ENCODE assay signal across 9 cellular contexts in genomic region chr11:17206448-17206847, GRCh38. TPM values are rescaled to one million over a fixed set of nuclear protein-coding genes. Genes with fewer than 3 reads are reported as not detected.
DNase-seq lines count a peak whose midpoint lies in the region; ATAC-seq and TF ChIP-seq lines count a peak whose summit lies in the region.
"Had no signal": no experiment of that assay in that cellular context is flagged by ENCODE, and none has a peak within 500 bp of the region (broad histone marks: within the 10 kb centered on the region; RNA-seq: fewer than 3 reads in every experiment).

No MANE protein-coding gene starts in this region.

- intact Hi-C loops in Calu3 (cut with micrococcal nuclease; ENCODE audit: unreplicated experiment): loop anchor here (5.0 to 10.0 kb wide), 2 partner anchors 44 to 92 kb away; no protein-coding TSS in a partner anchor
- intact Hi-C loops in PC-3 (cut with micrococcal nuclease): loop anchor here (5.0 to 10.0 kb wide), 3 partner anchors 59 to 262 kb away; partner anchors contain the start of gene RPS13

- WGBS in tibial nerve, 2 donors: 66% methylated on average over 3 of the region's 3 CpGs

- H3K4me2 ChIP-seq in PC-3 (ENCODE audit: low read length) (peak overlapping the region; percentile 94), parathyroid adenoma (ENCODE audit: low read length) (peak overlapping the region; percentile 98)

- CTCF ChIA-PET in Calu3 (lab: Charles Lee): no interaction called here
- CTCF ChIA-PET in PC-3 (lab: Charles Lee): no interaction called here

- 0 out of 2 replicates have a peak, but pooled peaks cover 6% of the 10 kb centered on the region for H4K20me1 ChIP-seq in PC-3 (ENCODE audit: low read length)

- no peak for ATAC-seq in PC-3

- H3K9me3 Mint-ChIP-seq in Calu3 (ENCODE audit: low read depth, unreplicated experiment): no peaks in the 10 kb centered on the region

- H2AFZ ChIP-seq in PC-3 (ENCODE audit: low read length) (peak overlapping the region; percentile 98; the same call in 1 of the 2 replicates), parathyroid adenoma (no peak overlapping the region)

- H3K27ac ChIP-seq in PC-3 (ENCODE audit: low read length) (no peak overlapping the region), parathyroid adenoma (peak overlapping the region; percentile 95), tibial nerve (peak overlapping the region in 2 of 4 donors; percentile 96 to 98)

- no peaks in the 10 kb centered on the region for H3F3A ChIP-seq in PC-3 (ENCODE audit: low read length, unreplicated experiment)

- H3K36me3 ChIP-seq in PC-3 (ENCODE audit: low read depth, low read length) (peaks cover 6% of the 10 kb centered on the region; the same call in 1 of the 2 replicates), parathyroid adenoma (ENCODE audit: control insufficient read depth, insufficient read depth, low read length) (no peaks in the 10 kb centered on the region), tibial nerve (no peaks in the 10 kb centered on the region)

- H3K9ac ChIP-seq in PC-3 (ENCODE audit: low read length): peak overlapping the region; percentile 95
- no peak overlapping the region for H3K9ac ChIP-seq in parathyroid adenoma

- H3K79me2 ChIP-seq in PC-3 (ENCODE audit: low read length) (peaks cover 70% of the 10 kb centered on the region), parathyroid adenoma (peaks cover 17% of the 10 kb centered on the region)

- peak overlapping the region; percentile 79 for H3K27ac Mint-ChIP-seq in Calu3 (ENCODE audit: unreplicated experiment)

- H3K36me3 Mint-ChIP-seq in Calu3 (ENCODE audit: insufficient read depth, unreplicated experiment): peaks cover 51% of the 10 kb centered on the region

- BruUV-seq in Calu3 (replicated peaks; lab: Mats Ljungman, UMichigan): no TSS peak
- TSS peak; percentile 51 for BruUV-seq in PC-3 (replicated peaks; lab: Mats Ljungman, UMichigan)

- H3K9me3 ChIP-seq in PC-3 (ENCODE audit: low read length) (no peaks in the 10 kb centered on the region), parathyroid adenoma (ENCODE audit: control insufficient read depth, low read length) (no peaks in the 10 kb centered on the region), tibial nerve (no peaks in the 10 kb centered on the region)

- H3K4me1 Mint-ChIP-seq in Calu3 (ENCODE audit: low read depth, unreplicated experiment): peaks cover 17% of the 10 kb centered on the region

- peak overlapping the region; percentile 92 for H3K4me3 Mint-ChIP-seq in Calu3 (ENCODE audit: low read depth, unreplicated experiment)

- H3K4me1 ChIP-seq in PC-3 (ENCODE audit: insufficient read depth, low read length) (peaks cover 16% of the 10 kb centered on the region), parathyroid adenoma (peaks cover 7% of the 10 kb centered on the region), tibial nerve (peaks cover 0 to 32% (median 7%) of the 10 kb centered on the region in 4 donors)

- no peak for TF ChIP-seq POLR2A in tibial nerve (IDR thresholded peaks at IDR 0.05)

- no peak for TF ChIP-seq EP300 in tibial nerve (IDR thresholded peaks at IDR 0.05)

- no peaks in the 10 kb centered on the region for H3K27me3 Mint-ChIP-seq in Calu3 (ENCODE audit: unreplicated experiment)

- TF ChIP-seq CTCF in Calu3 (IDR thresholded peaks at IDR 0.05; ENCODE audit: unreplicated experiment) (no peak), PC-3 (conservative IDR thresholded peaks at IDR 0.05; ENCODE audit: low read depth, low read length) (no peak), epithelial cell of proximal tubule (conservative IDR thresholded peaks at IDR 0.05; ENCODE audit: low read depth, low read length) (no peak), parathyroid adenoma (IDR thresholded peaks at IDR 0.05) (no peak), tibial nerve (IDR thresholded peaks at IDR 0.05) (no peak)

- no peak for DNase-seq in Calu3
- DNase-seq in PC-3: no peak
- DNase-seq in epithelial cell of proximal tubule (ENCODE audit: low read depth): no peak
- DNase-seq in tibial nerve (ENCODE audit: low spot score in 2 of 2): no peak
- no peak for DNase-seq in NCI-H1105 (lab: John Stamatoyannopoulos, UW)
- DNase-seq in NCI-H1436 (lab: John Stamatoyannopoulos, UW): no peak
- no peak for DNase-seq in stimulated activated CD4-positive, alpha-beta T cell treated with anti-CD3 and anti-CD28 coated beads, Interleukin-4, amount 100 ng/mL, for 1 hour
- DNase-seq: NCI-H2029 treated with DMSO at 0.1 percent for 48 hours had no signal

- H3K27me3 ChIP-seq in PC-3 (ENCODE audit: low read length) (no peaks in the 10 kb centered on the region), parathyroid adenoma (ENCODE audit: control insufficient read depth, insufficient read depth, low read length) (no peaks in the 10 kb centered on the region), tibial nerve (no peaks in the 10 kb centered on the region)

- POLR2A ChIA-PET in PC-3 (lab: Charles Lee; ENCODE audit: unreplicated experiment): no interaction called here

- no peaks in the 10 kb centered on the region for H3K9me2 ChIP-seq in PC-3 (replicated peaks; ENCODE audit: low read length)

- H3K4me3 ChIP-seq in PC-3 (ENCODE audit: low read length): peak overlapping the region; percentile 79
- peak overlapping the region; percentile 95 for H3K4me3 ChIP-seq in epithelial cell of proximal tubule (ENCODE audit: low read depth, low read length)
- H3K4me3 ChIP-seq in parathyroid adenoma (ENCODE audit: low read depth, low read length): peak overlapping the region; percentile 88
- peak overlapping the region in 2 of 4 donors; percentile 83 to 97 for H3K4me3 ChIP-seq in tibial nerve

RNA-seq across cellular contexts. Expression of gene PIK3C2A, which starts 1.3 kb away (rescaled TPM):
- total RNA-seq in Calu3 (2022) (70.2 and 75.9 TPM in 2 replicates), PC-3 (2014; rRNA removed) (30.1 and 35.0 TPM in 2 replicates), epithelial cell of proximal tubule (33.6 and 37.5 TPM in 2 replicates), tibial nerve (100 to 1,000 TPM in 1 of 4 donors, 10 to 100 TPM in 3; 60.9 to 105 (median 63.2) TPM)
